ENCODE assay signal across 18 cellular contexts in genomic region chr10:117476716-117477115, GRCh38.
A peak's percentile ranks its signal among the peaks of the same experiment; 100 is the strongest.
DNase-seq lines count a peak whose midpoint lies in the region; ATAC-seq and TF ChIP-seq lines count a peak whose summit lies in the region.
"Had no signal": no experiment of that assay in that cellular context is flagged by ENCODE, and none has a peak within 500 bp of the region (broad histone marks: within the 10 kb centered on the region; RNA-seq: fewer than 3 reads in every experiment).

No MANE protein-coding gene starts in this region.

- ATAC-seq in Right ventricle myocardium inferior (peak; percentile 40), right cardiac atrium (no peak), upper lobe of right lung (no peak)
- ATAC-seq: lower lobe of right lung had no signal

- peak overlapping the region in 1 of 3 experiments; percentile 7 for H3K4me3 Mint-ChIP-seq in nephron
- H3K4me3 Mint-ChIP-seq: central memory CD8-positive, alpha-beta T cell; T-helper 2 cell treated with Interferon-gamma antibody and Interleukin-4, amounts not matched to agents 5 μg/mL and 100 μg/mL, for 36 hours had no signal

- WGBS in right cardiac atrium, result 61% methylated on average over 3 of the region's 3 CpGs

- H3K4me1 ChIP-seq in right cardiac atrium (ENCODE audit: control insufficient read depth, insufficient read depth, low read length) (no peaks in the 10 kb centered on the region), upper lobe of right lung (no peaks in the 10 kb centered on the region)
- H3K4me1 ChIP-seq: lower lobe of right lung had no signal

- H3K4me1 Mint-ChIP-seq in nephron, result peaks cover 33% of the 10 kb centered on the region
- H3K4me1 Mint-ChIP-seq: central memory CD8-positive, alpha-beta T cell had no signal

- no peaks in the 10 kb centered on the region for H3K27me3 ChIP-seq in right cardiac atrium (ENCODE audit: control insufficient read depth, insufficient read depth)
- peaks cover 18% of the 10 kb centered on the region for H3K27me3 ChIP-seq in upper lobe of right lung
- H3K27me3 ChIP-seq in H7 (ENCODE audit: control insufficient read depth, insufficient read depth, low read length), result no peaks in the 10 kb centered on the region; the same call in 1 of the 2 replicates

- DNase-seq in Right ventricle myocardium inferior (ENCODE audit: missing footprints) (no peak), right cardiac atrium (no peak), NCI-H446 treated with DMSO at 0.1 percent for 48 hours (lab: John Stamatoyannopoulos, UW) (peak; percentile 46), upper lobe of right lung (peak; percentile 7), H7 (no peak), dedifferentiated amniotic fluid mesenchymal stem cell (ENCODE audit: extremely low spot score) (no peak), ecto neural progenitor cell (ENCODE audit: low spot score) (no peak)
- DNase-seq: activated CD4-positive, alpha-beta T cell treated with anti-CD3 and anti-CD28 coated beads, Interleukin-2, amount 50 U/mL, for 4 hours; dorsolateral prefrontal cortex; EL; GOT3; hypothalamus; lower lobe of right lung had no signal

- H3K9me3 Mint-ChIP-seq in nephron, result no peaks in the 10 kb centered on the region
- H3K9me3 Mint-ChIP-seq: central memory CD8-positive, alpha-beta T cell; T-helper 2 cell treated with Interferon-gamma antibody and Interleukin-4, amounts not matched to agents 5 μg/mL and 100 μg/mL, for 36 hours had no signal

- H3K27ac ChIP-seq in right cardiac atrium (ENCODE audit: low read length) (no peak overlapping the region), upper lobe of right lung (no peak overlapping the region)
- H3K27ac ChIP-seq: dorsolateral prefrontal cortex, HL-60, lower lobe of right lung had no signal

- H3K36me3 ChIP-seq in upper lobe of right lung (no peaks in the 10 kb centered on the region), H7 (replicated peaks; ENCODE audit: control insufficient read depth, insufficient read depth, low read length) (no peaks in the 10 kb centered on the region)
- H3K36me3 ChIP-seq: lower lobe of right lung had no signal

- H3K36me3 Mint-ChIP-seq in nephron (ENCODE audit: low read depth), result no peaks in the 10 kb centered on the region
- H3K36me3 Mint-ChIP-seq: CD14-positive monocyte had no signal

- peaks cover 11% of the 10 kb centered on the region for H3K27me3 Mint-ChIP-seq in nephron (ENCODE audit: low read depth)

- intact Hi-C loops in Right ventricle myocardium inferior (cut with DNase I), result no loop called here
- intact Hi-C loops in right cardiac atrium (cut with DNase I), result no loop called here
- intact Hi-C loops in upper lobe of right lung (cut with DNase I), result no loop called here

- H3K9me3 ChIP-seq in right cardiac atrium (ENCODE audit: control insufficient read depth, low read length) (no peaks in the 10 kb centered on the region), upper lobe of right lung (no peaks in the 10 kb centered on the region)
- H3K9me3 ChIP-seq: lower lobe of right lung had no signal

- peak overlapping the region in 2 of 3 experiments; percentile 91 to 95 for H3K27ac Mint-ChIP-seq in nephron
- H3K27ac Mint-ChIP-seq: CD14-positive monocyte; T-helper 2 cell treated with Interferon-gamma antibody and Interleukin-4, amounts not matched to agents 5 μg/mL and 100 μg/mL, for 36 hours had no signal

- no peak for TF ChIP-seq CTCF in nephron (IDR thresholded peaks at IDR 0.05; ENCODE audit: unreplicated experiment in 3 of 3)
- no peak for TF ChIP-seq CTCF in upper lobe of right lung (IDR thresholded peaks at IDR 0.05)

- H3K4me3 ChIP-seq in right cardiac atrium (ENCODE audit: low read length), result no peak overlapping the region
- H3K4me3 ChIP-seq in upper lobe of right lung, result no peak overlapping the region
- no peak overlapping the region for H3K4me3 ChIP-seq in H7 (ENCODE audit: insufficient read depth, low read depth, low read length)
- H3K4me3 ChIP-seq: dorsolateral prefrontal cortex, lower lobe of right lung had no signal

Comparison
In these comparisons a context has a peak if more than half of its experiments do, and no peak if none do; other contexts are left out.
1. DNase-seq: peak in NCI-H446 treated with DMSO at 0.1 percent for 48 hours (single experiment) and upper lobe of right lung (single experiment); none in Right ventricle myocardium inferior (single experiment), right cardiac atrium (0 of 3), H7 (single experiment), dedifferentiated amniotic fluid mesenchymal stem cell (single experiment) and ecto neural progenitor cell (single experiment).